Comparison of ENCODE assay signal across 1 cellular context in the genomic region with DNA sequence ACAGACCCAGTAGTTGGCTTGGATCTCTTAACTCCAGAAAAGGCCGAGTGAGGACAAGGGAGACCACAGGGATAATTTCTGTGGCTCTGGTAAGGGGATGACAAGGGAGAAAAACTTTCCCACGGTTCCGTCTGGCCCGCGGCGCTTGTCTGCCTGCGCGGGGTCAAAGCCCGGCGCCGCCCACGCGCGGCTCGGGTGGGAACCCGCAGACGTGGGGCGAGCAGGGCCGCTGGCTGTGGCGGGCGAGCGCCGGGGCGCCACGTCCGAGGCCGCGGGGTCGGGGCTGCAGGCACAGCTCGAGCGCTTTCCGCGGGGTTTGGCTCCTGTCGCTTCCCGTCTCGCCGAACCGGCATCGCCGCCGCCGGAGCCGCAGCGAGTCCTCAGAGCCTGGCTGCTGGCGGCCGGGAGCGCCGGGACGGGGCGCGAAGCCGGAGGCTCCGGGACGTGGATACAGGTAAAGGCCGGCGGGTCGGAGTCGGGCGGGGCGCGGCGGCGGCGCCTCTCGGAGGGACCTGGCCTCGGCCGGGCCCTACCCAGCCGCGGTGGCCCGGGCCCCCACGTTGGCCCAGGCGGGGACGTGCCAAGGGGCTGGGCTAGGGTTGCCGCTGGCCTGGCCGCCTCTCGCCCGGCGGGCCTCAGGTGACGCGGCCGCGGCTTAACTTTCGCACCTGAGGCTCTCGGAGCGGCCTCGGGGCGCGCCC.
TF ChIP-seq lines count a peak whose summit lies in the region.

A gene with protein sequence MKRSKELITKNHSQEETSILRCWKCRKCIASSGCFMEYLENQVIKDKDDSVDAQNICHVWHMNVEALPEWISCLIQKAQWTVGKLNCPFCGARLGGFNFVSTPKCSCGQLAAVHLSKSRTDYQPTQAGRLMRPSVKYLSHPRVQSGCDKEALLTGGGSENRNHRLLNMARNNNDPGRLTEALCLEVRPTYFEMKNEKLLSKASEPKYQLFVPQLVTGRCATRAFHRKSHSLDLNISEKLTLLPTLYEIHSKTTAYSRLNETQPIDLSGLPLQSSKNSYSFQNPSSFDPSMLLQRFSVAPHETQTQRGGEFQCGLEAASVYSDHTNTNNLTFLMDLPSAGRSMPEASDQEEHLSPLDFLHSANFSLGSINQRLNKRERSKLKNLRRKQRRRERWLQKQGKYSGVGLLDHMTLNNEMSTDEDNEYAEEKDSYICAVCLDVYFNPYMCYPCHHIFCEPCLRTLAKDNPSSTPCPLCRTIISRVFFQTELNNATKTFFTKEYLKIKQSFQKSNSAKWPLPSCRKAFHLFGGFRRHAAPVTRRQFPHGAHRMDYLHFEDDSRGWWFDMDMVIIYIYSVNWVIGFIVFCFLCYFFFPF (plus strand): TSS at position 344 of the 701 bp plus-strand sequence. CDS start 34,965 bp downstream, outside the sequence.

TF ChIP-seq in SK-N-SH treated with all-trans-retinoic acid at 6 μM for 48 hours, 23 proteins besides CTCF, POLR2A, EP300 and RAD21 (continued from another document):
- TF ChIP-seq, protein P1, sequence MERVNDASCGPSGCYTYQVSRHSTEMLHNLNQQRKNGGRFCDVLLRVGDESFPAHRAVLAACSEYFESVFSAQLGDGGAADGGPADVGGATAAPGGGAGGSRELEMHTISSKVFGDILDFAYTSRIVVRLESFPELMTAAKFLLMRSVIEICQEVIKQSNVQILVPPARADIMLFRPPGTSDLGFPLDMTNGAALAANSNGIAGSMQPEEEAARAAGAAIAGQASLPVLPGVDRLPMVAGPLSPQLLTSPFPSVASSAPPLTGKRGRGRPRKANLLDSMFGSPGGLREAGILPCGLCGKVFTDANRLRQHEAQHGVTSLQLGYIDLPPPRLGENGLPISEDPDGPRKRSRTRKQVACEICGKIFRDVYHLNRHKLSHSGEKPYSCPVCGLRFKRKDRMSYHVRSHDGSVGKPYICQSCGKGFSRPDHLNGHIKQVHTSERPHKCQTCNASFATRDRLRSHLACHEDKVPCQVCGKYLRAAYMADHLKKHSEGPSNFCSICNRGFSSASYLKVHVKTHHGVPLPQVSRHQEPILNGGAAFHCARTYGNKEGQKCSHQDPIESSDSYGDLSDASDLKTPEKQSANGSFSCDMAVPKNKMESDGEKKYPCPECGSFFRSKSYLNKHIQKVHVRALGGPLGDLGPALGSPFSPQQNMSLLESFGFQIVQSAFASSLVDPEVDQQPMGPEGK (CRISPR knock-in tag; IDR thresholded peaks at IDR 0.05; ENCODE audit: borderline replicate concordance): no peak
- TF ChIP-seq GLIS3 (CRISPR knock-in tag; IDR thresholded peaks at IDR 0.05) (no peak), TOX (CRISPR knock-in tag; IDR thresholded peaks at IDR 0.05; ENCODE audit: borderline replicate concordance) (no peak), ZC3H10 (CRISPR knock-in tag; IDR thresholded peaks at IDR 0.05) (no peak), ESRRG (CRISPR knock-in tag; IDR thresholded peaks at IDR 0.05) (no peak), ZFP3 (CRISPR knock-in tag; IDR thresholded peaks at IDR 0.05) (no peak), PPARA (CRISPR knock-in tag; IDR thresholded peaks at IDR 0.05; ENCODE audit: borderline replicate concordance) (no peak), ZNF70 (CRISPR knock-in tag; IDR thresholded peaks at IDR 0.05) (no peak)
- TF ChIP-seq, protein P2, sequence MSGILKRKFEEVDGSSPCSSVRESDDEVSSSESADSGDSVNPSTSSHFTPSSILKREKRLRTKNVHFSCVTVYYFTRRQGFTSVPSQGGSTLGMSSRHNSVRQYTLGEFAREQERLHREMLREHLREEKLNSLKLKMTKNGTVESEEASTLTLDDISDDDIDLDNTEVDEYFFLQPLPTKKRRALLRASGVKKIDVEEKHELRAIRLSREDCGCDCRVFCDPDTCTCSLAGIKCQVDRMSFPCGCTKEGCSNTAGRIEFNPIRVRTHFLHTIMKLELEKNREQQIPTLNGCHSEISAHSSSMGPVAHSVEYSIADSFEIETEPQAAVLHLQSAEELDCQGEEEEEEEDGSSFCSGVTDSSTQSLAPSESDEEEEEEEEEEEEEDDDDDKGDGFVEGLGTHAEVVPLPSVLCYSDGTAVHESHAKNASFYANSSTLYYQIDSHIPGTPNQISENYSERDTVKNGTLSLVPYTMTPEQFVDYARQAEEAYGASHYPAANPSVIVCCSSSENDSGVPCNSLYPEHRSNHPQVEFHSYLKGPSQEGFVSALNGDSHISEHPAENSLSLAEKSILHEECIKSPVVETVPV (CRISPR knock-in tag; IDR thresholded peaks at IDR 0.05): no peak
- TF ChIP-seq, protein P3, sequence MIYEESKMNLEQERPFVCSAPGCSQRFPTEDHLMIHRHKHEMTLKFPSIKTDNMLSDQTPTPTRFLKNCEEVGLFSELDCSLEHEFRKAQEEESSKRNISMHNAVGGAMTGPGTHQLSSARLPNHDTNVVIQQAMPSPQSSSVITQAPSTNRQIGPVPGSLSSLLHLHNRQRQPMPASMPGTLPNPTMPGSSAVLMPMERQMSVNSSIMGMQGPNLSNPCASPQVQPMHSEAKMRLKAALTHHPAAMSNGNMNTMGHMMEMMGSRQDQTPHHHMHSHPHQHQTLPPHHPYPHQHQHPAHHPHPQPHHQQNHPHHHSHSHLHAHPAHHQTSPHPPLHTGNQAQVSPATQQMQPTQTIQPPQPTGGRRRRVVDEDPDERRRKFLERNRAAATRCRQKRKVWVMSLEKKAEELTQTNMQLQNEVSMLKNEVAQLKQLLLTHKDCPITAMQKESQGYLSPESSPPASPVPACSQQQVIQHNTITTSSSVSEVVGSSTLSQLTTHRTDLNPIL (CRISPR knock-in tag; IDR thresholded peaks at IDR 0.05; ENCODE audit: low read depth): no peak
